Comparison of ENCODE assay signal across 25 cellular contexts in the genomic region with DNA sequence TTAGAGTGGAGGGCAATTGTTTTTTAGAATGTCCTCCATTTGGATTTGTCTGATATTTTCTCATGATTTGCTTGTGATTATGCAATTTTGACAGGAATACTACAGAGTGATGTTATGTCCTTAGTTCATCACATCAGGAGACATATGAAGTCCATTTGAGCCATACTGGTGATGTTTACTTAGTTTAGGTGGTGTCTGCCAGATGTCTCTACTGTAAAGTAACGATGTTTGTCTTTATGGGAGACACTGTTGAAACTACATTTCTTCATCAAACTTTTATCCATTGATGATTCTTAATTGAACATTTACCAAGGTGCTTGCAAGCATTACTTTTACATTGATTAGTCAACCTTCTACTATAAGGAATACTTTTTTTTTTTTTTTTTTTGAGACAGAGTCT. TPM values are rescaled to one million over a fixed set of nuclear protein-coding genes. Genes with fewer than 3 reads are reported as not detected.
DNase-seq lines count a peak whose midpoint lies in the region; ATAC-seq and TF ChIP-seq lines count a peak whose summit lies in the region.
"Had no signal": no experiment of that assay in that cellular context is flagged by ENCODE, and none has a peak within 500 bp of the region (broad histone marks: within the 10 kb centered on the region; RNA-seq: fewer than 3 reads in every experiment).

No MANE protein-coding gene starts in this region.

- H2BK5ac ChIP-seq in IMR-90 (ENCODE audit: low read depth, low read length, poor library complexity, severe bottlenecking), result no peak overlapping the region

- no peak overlapping the region for H3K4me2 ChIP-seq in IMR-90 (ENCODE audit: low read depth, low read length)
- no peak overlapping the region for H3K4me2 ChIP-seq in osteoblast (ENCODE audit: insufficient read depth, low read length)
- H3K4me2 ChIP-seq: BLaER1 had no signal

- H3K9ac ChIP-seq in IMR-90 (ENCODE audit: low read depth, low read length), result no peak overlapping the region
- H3K9ac ChIP-seq: BLaER1 had no signal

- H3K4me1 Mint-ChIP-seq in CD8-positive, alpha-beta T cell (ENCODE audit: low read depth), result no peaks in the 10 kb centered on the region
- H3K4me1 Mint-ChIP-seq: CD4-positive, CD25-positive, alpha-beta regulatory T cell had no signal

- no peak overlapping the region for H2BK20ac ChIP-seq in IMR-90 (ENCODE audit: low read depth, low read length)

- no peak overlapping the region for H2AK5ac ChIP-seq in IMR-90 (ENCODE audit: low read depth, low read length)

- H3K4me3 ChIP-seq in CD8-positive, alpha-beta T cell (ENCODE audit: low read depth, low read length), result no peak overlapping the region
- no peak overlapping the region for H3K4me3 ChIP-seq in IMR-90 (ENCODE audit: insufficient read depth, low read depth, low read length)
- no peak overlapping the region for H3K4me3 ChIP-seq in osteoblast (ENCODE audit: insufficient read depth, low read length)
- H3K4me3 ChIP-seq: BLaER1, GM12878 had no signal

- no peak for TF ChIP-seq CTCF in CD8-positive, alpha-beta T cell (IDR thresholded peaks at IDR 0.05)
- TF ChIP-seq CTCF in IMR-90 (conservative IDR thresholded peaks at IDR 0.05; ENCODE audit: low read depth, low read length), result no peak
- no peak for TF ChIP-seq CTCF in osteoblast (IDR thresholded peaks at IDR 0.05; ENCODE audit: extremely low read depth, low read depth, low read length)

- DNase-seq in CD8-positive, alpha-beta T cell, result no peak
- DNase-seq in IMR-90, result no peak
- no peak for DNase-seq in left colon
- DNase-seq in osteoblast (ENCODE audit: insufficient read length, low spot score, missing footprints), result peak; percentile 62
- DNase-seq in NCI-H226, result no peak
- DNase-seq in cerebellum (ENCODE audit: low spot score), result no peak
- DNase-seq in SHP77 (lab: John Stamatoyannopoulos, UW), result no peak
- no peak for DNase-seq in kidney tubule cell (ENCODE audit: low spot score)
- DNase-seq: 8988T; ACHN; BE2C; C1 segment of cervical spinal cord; CD4-positive, alpha-beta memory T cell; CD4-positive, CD25-positive, alpha-beta regulatory T cell; COR-L47; DMS 273 treated with DMSO at 0.1 percent for 48 hours; DMS153; DMS53; DMS79; DND-41; EL; GDM1 had no signal

- no peak overlapping the region for H4K8ac ChIP-seq in IMR-90 (ENCODE audit: low read depth in 2 of 2, low read length in 2 of 2)

- H3K79me2 ChIP-seq in osteoblast (ENCODE audit: insufficient read depth, low read length), result no peaks in the 10 kb centered on the region

- no peaks in the 10 kb centered on the region for H3K4me1 ChIP-seq in CD8-positive, alpha-beta T cell (ENCODE audit: insufficient read depth, low read length)
- no peaks in the 10 kb centered on the region for H3K4me1 ChIP-seq in IMR-90 (ENCODE audit: control insufficient read depth, insufficient read depth, low read length)
- H3K4me1 ChIP-seq in osteoblast (ENCODE audit: insufficient read depth, low read length), result no peaks in the 10 kb centered on the region
- H3K4me1 ChIP-seq: BE2C, BLaER1 had no signal

- ATAC-seq in CD8-positive, alpha-beta T cell, result no peak
- ATAC-seq in IMR-90 (ENCODE audit: low read depth) (no peak), left colon (peak; percentile 57)
- ATAC-seq: GM12878 had no signal

- no peaks in the 10 kb centered on the region for H3K27me3 ChIP-seq in CD8-positive, alpha-beta T cell (ENCODE audit: insufficient read depth, low read length)
- H3K27me3 ChIP-seq in IMR-90 (ENCODE audit: control insufficient read depth, insufficient read depth, low read length), result no peaks in the 10 kb centered on the region
- H3K27me3 ChIP-seq in osteoblast (ENCODE audit: insufficient read depth, low read length), result no peaks in the 10 kb centered on the region
- H3K27me3 ChIP-seq: BE2C, BLaER1 had no signal

- in situ Hi-C loops in IMR-90 (cut with MboI; ENCODE audit: low sequenced_read_pairs), result no loop called here

- dilution Hi-C loops in IMR-90 (cut with HindIII; ENCODE audit: low sequenced_read_pairs, unreplicated experiment), result no loop called here

- H4K5ac ChIP-seq in IMR-90 (ENCODE audit: low read depth, low read length), result no peak overlapping the region

- H3K18ac ChIP-seq in IMR-90 (ENCODE audit: low read depth, low read length), result no peak overlapping the region

- H3K79me1 ChIP-seq in IMR-90 (ENCODE audit: low read depth in 1 of 2, low read length in 2 of 2), result no peaks in the 10 kb centered on the region

- peaks cover 11% of the 10 kb centered on the region; the same call in 1 of the 2 replicates for H3K9me1 ChIP-seq in IMR-90 (ENCODE audit: insufficient read depth, low read length)

- POLR2A ChIA-PET in CD8-positive, alpha-beta T cell (lab: Charles Lee), result no interaction called here
- POLR2A ChIA-PET in IMR-90 (lab: Charles Lee; ENCODE audit: unreplicated experiment), result no interaction called here

- CTCF ChIA-PET in CD8-positive, alpha-beta T cell (lab: Charles Lee), result no interaction called here
- CTCF ChIA-PET in IMR-90 (lab: Yijun Ruan, JAX), result no interaction called here

- peaks cover 14% of the 10 kb centered on the region for H3K36me3 Mint-ChIP-seq in CD8-positive, alpha-beta T cell

- H3K23ac ChIP-seq in IMR-90 (ENCODE audit: low read depth, low read length), result no peak overlapping the region

- no peak for TF ChIP-seq RAD21 in IMR-90 (IDR thresholded peaks at IDR 0.05; ENCODE audit: low read length)

- H3K9me3 Mint-ChIP-seq in CD8-positive, alpha-beta T cell, result no peaks in the 10 kb centered on the region
- H3K9me3 Mint-ChIP-seq: CD14-positive monocyte; CD4-positive, alpha-beta memory T cell; CD4-positive, CD25-positive, alpha-beta regulatory T cell had no signal

- H3K36me3 ChIP-seq in CD8-positive, alpha-beta T cell (ENCODE audit: insufficient read depth, low read length), result no peaks in the 10 kb centered on the region
- H3K36me3 ChIP-seq in IMR-90 (ENCODE audit: control insufficient read depth, insufficient read depth, low read length) (peaks cover 4% of the 10 kb centered on the region), osteoblast (ENCODE audit: insufficient read depth, low read length) (peaks cover 7% of the 10 kb centered on the region)

- H2AFZ ChIP-seq in IMR-90 (replicated peaks; ENCODE audit: low read length, poor library complexity) (no peak overlapping the region), osteoblast (ENCODE audit: low read length) (no peak overlapping the region)

- H2BK120ac ChIP-seq in IMR-90 (ENCODE audit: low read depth, low read length), result no peak overlapping the region

- no peaks in the 10 kb centered on the region for H4K20me1 ChIP-seq in IMR-90 (ENCODE audit: insufficient read depth, low read length)
- no peaks in the 10 kb centered on the region for H4K20me1 ChIP-seq in osteoblast (ENCODE audit: insufficient read depth, low read length)
- H4K20me1 ChIP-seq: BLaER1 had no signal

- H3K4me3 Mint-ChIP-seq in CD8-positive, alpha-beta T cell, result no peak overlapping the region
- H3K4me3 Mint-ChIP-seq: CD14-positive monocyte; CD4-positive, alpha-beta memory T cell; CD4-positive, CD25-positive, alpha-beta regulatory T cell had no signal

- no peak overlapping the region for H3K27ac ChIP-seq in CD8-positive, alpha-beta T cell (ENCODE audit: low read depth, low read length)
- H3K27ac ChIP-seq in IMR-90 (ENCODE audit: insufficient read depth, low read length), result no peak overlapping the region
- no peak overlapping the region for H3K27ac ChIP-seq in osteoblast (ENCODE audit: low read depth, low read length)
- H3K27ac ChIP-seq: BLaER1 had no signal

- no peak overlapping the region for H3K4ac ChIP-seq in IMR-90 (ENCODE audit: low read depth, low read length)

- H3K56ac ChIP-seq in IMR-90 (ENCODE audit: extremely low read depth, insufficient read depth, low read length), result no peak overlapping the region

- intact Hi-C loops in CD8-positive, alpha-beta T cell (cut with DNase I, micrococcal nuclease), result no loop called here
- intact Hi-C loops in IMR-90 (cut with micrococcal nuclease), result no loop called here
- intact Hi-C loops in left colon (cut with DNase I, micrococcal nuclease), result no loop called here

- H3K27ac Mint-ChIP-seq in CD8-positive, alpha-beta T cell, result peak overlapping the region; percentile 23

- WGBS in IMR-90 (ENCODE audit: extremely low coverage in 2 of 2, insufficient read length in 1 of 2), 2 experiments, result no CpG with 5 or more reads among the region's 1 CpG

- H4K91ac ChIP-seq in IMR-90 (ENCODE audit: insufficient read depth, low read depth, low read length), result no peak overlapping the region

- no peak overlapping the region for H3K14ac ChIP-seq in IMR-90 (replicated peaks; ENCODE audit: low read depth, low read length)

- H2AK9ac ChIP-seq in IMR-90 (replicated peaks; ENCODE audit: low read depth, low read length, poor library complexity), result no peak overlapping the region

- H2BK15ac ChIP-seq in IMR-90 (ENCODE audit: low read depth, low read length), result no peak overlapping the region

- no TSS peak for BruUV-seq in IMR-90 (replicated peaks; lab: Mats Ljungman, UMichigan)

- no peaks in the 10 kb centered on the region for H3K27me3 Mint-ChIP-seq in CD8-positive, alpha-beta T cell (ENCODE audit: low read depth)
- H3K27me3 Mint-ChIP-seq: CD4-positive, alpha-beta memory T cell had no signal

- no peak for TF ChIP-seq POLR2A in IMR-90 (IDR thresholded peaks at IDR 0.05; ENCODE audit: low read depth, low read length)

- H3K9me3 ChIP-seq in CD8-positive, alpha-beta T cell (ENCODE audit: low read length), result no peaks in the 10 kb centered on the region
- H3K9me3 ChIP-seq in IMR-90 (ENCODE audit: control insufficient read depth, insufficient read depth, low read length) (no peaks in the 10 kb centered on the region; the same call in 1 of the 2 replicates), osteoblast (ENCODE audit: low read depth, low read length) (no peaks in the 10 kb centered on the region)
- H3K9me3 ChIP-seq: BE2C, BLaER1 had no signal

TF ChIP-seq in IMR-90, 13 proteins besides CTCF, POLR2A, EP300 and RAD21:
- TF ChIP-seq CEBPB (IDR thresholded peaks at IDR 0.05; ENCODE audit: low read depth, low read length) (0 out of 2 replicates have a peak, but pooled peaks have one; percentile 18), MAFK (IDR thresholded peaks at IDR 0.05; ENCODE audit: low read depth, low read length) (no peak)

RNA-seq across cellular contexts. Expression of gene SNORC, which starts 4.9 kb away (rescaled TPM):
- total RNA-seq in CD8-positive, alpha-beta T cell, result under 1 TPM; 0.16 to 0.44 TPM
- under 0.01 and 0.28 TPM in 2 replicates for total RNA-seq in IMR-90 (2012; rRNA removed)
- 0.67 and 0.79 TPM in 2 replicates for polyA plus RNA-seq in IMR-90 (2012; rRNA removed)
- 0.03 and 0.26 TPM in 2 replicates for polyA plus RNA-seq in IMR-90 (2012; cell fraction: cytosol; rRNA removed)
- 5.9 and 8.0 TPM in 2 replicates for polyA plus RNA-seq in IMR-90 (2012; cell fraction: nucleus; rRNA removed; ENCODE audit: low replicate concordance)
- total RNA-seq in left colon, result 10 to 100 TPM; 35.0 to 38.2 TPM
- 0.72 and 0.88 TPM in 2 replicates for total RNA-seq in osteoblast
- total RNA-seq in cerebellum, result 4.2 TPM
- polyA plus RNA-seq: CD14-positive monocyte had no signal
